Comparison of ENCODE assay signal across 16 cellular contexts in genomic region chr1:202329891-202330290, GRCh38. TPM values are rescaled to one million over a fixed set of nuclear protein-coding genes. Genes with fewer than 3 reads are reported as not detected.
DNase-seq lines count a peak whose midpoint lies in the region; ATAC-seq and TF ChIP-seq lines count a peak whose summit lies in the region.
"Had no signal": no experiment of that assay in that cellular context is flagged by ENCODE, and none has a peak within 500 bp of the region (broad histone marks: within the 10 kb centered on the region; RNA-seq: fewer than 3 reads in every experiment).

No MANE protein-coding gene starts in this region.

- peaks cover 42% of the 10 kb centered on the region for H3K36me3 Mint-ChIP-seq in MCF 10A (ENCODE audit: insufficient read depth, unreplicated experiment)
- H3K36me3 Mint-ChIP-seq in chondrocyte (ENCODE audit: low read depth): peaks cover 14% of the 10 kb centered on the region
- peaks cover 29% of the 10 kb centered on the region for H3K36me3 Mint-ChIP-seq in neural progenitor cell

- no peak overlapping the region for H4K91ac ChIP-seq in neuronal stem cell (ENCODE audit: low read depth, low read length, poor library complexity)

- no peaks in the 10 kb centered on the region for H3K9me2 ChIP-seq in Loucy (replicated peaks; ENCODE audit: low read depth, low read length)

- no peak overlapping the region for H2AFZ ChIP-seq in Loucy (ENCODE audit: low read length)
- H2AFZ ChIP-seq in neural progenitor cell (replicated peaks): no peak overlapping the region
- no peak overlapping the region for H2AFZ ChIP-seq in neuronal stem cell (ENCODE audit: low read length)

- H3K9me3 ChIP-seq in breast epithelium: no peaks in the 10 kb centered on the region
- no peaks in the 10 kb centered on the region for H3K9me3 ChIP-seq in Loucy (ENCODE audit: insufficient read depth, low read depth, low read length)
- no peaks in the 10 kb centered on the region for H3K9me3 ChIP-seq in neural progenitor cell (ENCODE audit: low read depth)
- no peaks in the 10 kb centered on the region for H3K9me3 ChIP-seq in neuronal stem cell (replicated peaks in 1 of 2; ENCODE audit: control insufficient read depth in 2 of 2, insufficient read depth in 1 of 2, low read depth in 1 of 2, low read length in 2 of 2)
- H3K9me3 ChIP-seq: Caco-2 had no signal

- H3K14ac ChIP-seq in neuronal stem cell (ENCODE audit: low read length): no peak overlapping the region

- H3K27me3 ChIP-seq in breast epithelium: no peaks in the 10 kb centered on the region
- H3K27me3 ChIP-seq in Loucy (ENCODE audit: insufficient read depth, low read length, poor library complexity, severe bottlenecking): no peaks in the 10 kb centered on the region
- no peaks in the 10 kb centered on the region for H3K27me3 ChIP-seq in neural progenitor cell
- H3K27me3 ChIP-seq in neuronal stem cell (ENCODE audit: control insufficient read depth in 3 of 3, insufficient read depth in 3 of 3, low read depth in 1 of 3, low read length in 3 of 3): no peaks in the 10 kb centered on the region

- H3K79me2 ChIP-seq in Loucy (ENCODE audit: insufficient read depth, low read length) (no peaks in the 10 kb centered on the region), neural progenitor cell (ENCODE audit: low read depth) (no peaks in the 10 kb centered on the region)

- H3K4me3 ChIP-seq in breast epithelium: no peak overlapping the region
- H3K4me3 ChIP-seq in Loucy (ENCODE audit: low read length, poor library complexity, severe bottlenecking): no peak overlapping the region
- H3K4me3 ChIP-seq in neural progenitor cell: no peak overlapping the region
- no peak overlapping the region for H3K4me3 ChIP-seq in neuronal stem cell (ENCODE audit: low read length in 2 of 2)
- H3K4me3 ChIP-seq: lung had no signal

- H3K9me3 Mint-ChIP-seq in MCF 10A (ENCODE audit: unreplicated experiment) (no peaks in the 10 kb centered on the region), chondrocyte (ENCODE audit: low read depth) (no peaks in the 10 kb centered on the region), neural progenitor cell (no peaks in the 10 kb centered on the region)
- H3K9me3 Mint-ChIP-seq: activated naive CD4-positive, alpha-beta T cell treated with anti-CD3 and anti-CD28 coated beads, Interleukin-2, amount 50 U/mL, for 72 hours; nephron had no signal

- CTCF ChIA-PET in MCF 10A (lab: Yijun Ruan, JAX): interaction anchor here (1.0 to 25.4 kb wide), 6 partner anchors 12 to 137 kb away, joined by 3 to 954 read pairs (median 9); partner anchors contain the start of genes LGR6 and UBE2T

- no peak overlapping the region for H2BK12ac ChIP-seq in neuronal stem cell (ENCODE audit: low read length)

- DNase-seq in MCF 10A (ENCODE audit: unreplicated experiment) (no peak), breast epithelium (ENCODE audit: low spot score in 2 of 2) (no peak), chondrocyte (ENCODE audit: low spot score) (no peak), neural progenitor cell (ENCODE audit: low spot score) (no peak), neuronal stem cell (ENCODE audit: low spot score) (no peak)
- DNase-seq: Caco-2; effector CD4-positive, alpha-beta T cell; NCI-H187 treated with DMSO at 0.1 percent for 48 hours; substantia nigra had no signal

- H3K27me3 Mint-ChIP-seq in MCF 10A (ENCODE audit: insufficient read depth, unreplicated experiment) (no peaks in the 10 kb centered on the region), chondrocyte (ENCODE audit: low read depth) (no peaks in the 10 kb centered on the region), neural progenitor cell (ENCODE audit: insufficient read depth, low read depth) (no peaks in the 10 kb centered on the region)

- H3K79me1 ChIP-seq in neuronal stem cell (ENCODE audit: low read depth, low read length): no peaks in the 10 kb centered on the region

- H2BK120ac ChIP-seq in neuronal stem cell (ENCODE audit: low read depth, low read length): no peak overlapping the region

- H3K18ac ChIP-seq in neuronal stem cell (ENCODE audit: low read length): no peak overlapping the region

- TF ChIP-seq CTCF in MCF 10A (IDR thresholded peaks at IDR 0.05; ENCODE audit: unreplicated experiment): peak; percentile 17
- no peak for TF ChIP-seq CTCF in breast epithelium (IDR thresholded peaks at IDR 0.05)
- peak; percentile 18 for TF ChIP-seq CTCF in Loucy (conservative IDR thresholded peaks at IDR 0.05; ENCODE audit: low read length)
- TF ChIP-seq CTCF in chondrocyte (IDR thresholded peaks at IDR 0.05): peak; percentile 15
- peak; percentile 26 for TF ChIP-seq CTCF in neural progenitor cell (IDR thresholded peaks at IDR 0.05)

- POLR2A ChIA-PET in MCF 10A (lab: Yijun Ruan, JAX): interaction anchor here (0.7 to 3.6 kb wide), 3 partner anchors 12 to 20 kb away, joined by 3 to 16 read pairs (median 3); partner anchors contain the start of gene UBE2T

- intact Hi-C loops in MCF 10A (cut with micrococcal nuclease) (no loop called here), breast epithelium (cut with DNase I; ENCODE audit: low total_unique reads) (no loop called here)

- H3K9ac ChIP-seq in Loucy (ENCODE audit: low read depth, low read length, poor library complexity, severe bottlenecking): no peak overlapping the region
- no peak overlapping the region for H3K9ac ChIP-seq in neural progenitor cell
- H3K9ac ChIP-seq in neuronal stem cell (ENCODE audit: low read depth, low read length, poor library complexity): no peak overlapping the region

- no peak for ATAC-seq in HG03196 (IDR thresholded peaks at IDR 0.05; ENCODE audit: unreplicated experiment)
- no peak for ATAC-seq in GM18909 (IDR thresholded peaks at IDR 0.05; ENCODE audit: poor library complexity, unreplicated experiment)

- H3K23ac ChIP-seq in neuronal stem cell (ENCODE audit: low read depth, low read length, poor library complexity): no peak overlapping the region

- H4K20me1 ChIP-seq in Loucy (ENCODE audit: insufficient read depth, low read length, poor library complexity, severe bottlenecking): no peaks in the 10 kb centered on the region
- H4K20me1 ChIP-seq in neural progenitor cell (ENCODE audit: low read depth): no peaks in the 10 kb centered on the region

- no peaks in the 10 kb centered on the region for H3K4me1 Mint-ChIP-seq in MCF 10A (ENCODE audit: insufficient read depth, unreplicated experiment)
- no peaks in the 10 kb centered on the region for H3K4me1 Mint-ChIP-seq in chondrocyte (ENCODE audit: low read depth)
- no peaks in the 10 kb centered on the region for H3K4me1 Mint-ChIP-seq in neural progenitor cell
- H3K4me1 Mint-ChIP-seq: nephron had no signal

- no peak overlapping the region for H3K4me3 Mint-ChIP-seq in MCF 10A (ENCODE audit: unreplicated experiment)
- H3K4me3 Mint-ChIP-seq in chondrocyte (ENCODE audit: unreplicated experiment): no peak overlapping the region
- no peak overlapping the region for H3K4me3 Mint-ChIP-seq in neural progenitor cell
- H3K4me3 Mint-ChIP-seq: nephron had no signal

- H2BK15ac ChIP-seq in neuronal stem cell (ENCODE audit: low read length): no peak overlapping the region

- H3K4ac ChIP-seq in neuronal stem cell (ENCODE audit: low read length): no peak overlapping the region

- H3K27ac ChIP-seq in breast epithelium (no peak overlapping the region), neural progenitor cell (no peak overlapping the region), neuronal stem cell (replicated peaks; ENCODE audit: low read length) (no peak overlapping the region)
- H3K27ac ChIP-seq: HL-60 had no signal

- H4K8ac ChIP-seq in neuronal stem cell (ENCODE audit: low read depth, low read length): no peak overlapping the region

- H3K36me3 ChIP-seq in breast epithelium (no peaks in the 10 kb centered on the region), Loucy (ENCODE audit: insufficient read depth, low read length) (peaks cover 51% of the 10 kb centered on the region), neural progenitor cell (peaks cover 11% of the 10 kb centered on the region), neuronal stem cell (replicated peaks in 1 of 2; ENCODE audit: control insufficient read depth in 2 of 2, insufficient read depth in 2 of 2, low read length in 2 of 2) (peaks cover 30 to 58% of the 10 kb centered on the region in 2 donors)

- H3K27ac Mint-ChIP-seq in MCF 10A (ENCODE audit: low read depth, unreplicated experiment): no peak overlapping the region
- no peak overlapping the region for H3K27ac Mint-ChIP-seq in chondrocyte (ENCODE audit: unreplicated experiment)
- no peak overlapping the region for H3K27ac Mint-ChIP-seq in neural progenitor cell
- H3K27ac Mint-ChIP-seq: activated naive CD4-positive, alpha-beta T cell treated with anti-CD3 and anti-CD28 coated beads, Interleukin-2, amount 50 U/mL, for 72 hours; nephron had no signal

- TF ChIP-seq POLR2A in breast epithelium (IDR thresholded peaks at IDR 0.05): no peak

- H3F3A ChIP-seq in Loucy (ENCODE audit: low read depth) (no peaks in the 10 kb centered on the region), neural progenitor cell (ENCODE audit: low read depth) (peaks cover 7% of the 10 kb centered on the region)

- no peak overlapping the region for H2AK5ac ChIP-seq in neuronal stem cell (ENCODE audit: low read depth, low read length)

- H2BK5ac ChIP-seq in neuronal stem cell (ENCODE audit: low read length): no peak overlapping the region

- no peak overlapping the region for H3K4me2 ChIP-seq in Loucy (ENCODE audit: low read depth, low read length, poor library complexity, severe bottlenecking)
- no peak overlapping the region for H3K4me2 ChIP-seq in neural progenitor cell
- no peak overlapping the region for H3K4me2 ChIP-seq in neuronal stem cell (ENCODE audit: insufficient read depth, low read length, poor library complexity, severe bottlenecking)

- H3K4me1 ChIP-seq in breast epithelium (no peaks in the 10 kb centered on the region), Loucy (ENCODE audit: insufficient read depth, low read length, poor library complexity, severe bottlenecking) (no peaks in the 10 kb centered on the region), neural progenitor cell (peaks cover 1% of the 10 kb centered on the region), neuronal stem cell (ENCODE audit: control insufficient read depth in 2 of 2, insufficient read depth in 1 of 2, low read depth in 1 of 2, low read length in 2 of 2) (no peaks in the 10 kb centered on the region)
- H3K4me1 ChIP-seq: Caco-2 had no signal

- no TSS peak for BruUV-seq in MCF 10A (replicated peaks; lab: Mats Ljungman, UMichigan)

RNA-seq across cellular contexts. Expression of gene UBE2T, which starts 11.8 kb away (rescaled TPM):
- total RNA-seq in MCF 10A (2022) (29.1 and 31.9 TPM in 2 replicates), breast epithelium (1 to 10 TPM; 1.4 to 6.0 (median 2.6) TPM), chondrocyte (8.7 to 13.0 TPM (median 8.9 TPM) in 3 replicates), neural progenitor cell (ENCODE audit: low replicate concordance) (71.5 and 88.1 TPM in 2 replicates)
- 143 TPM for polyA plus RNA-seq in neuronal stem cell (2013, experiment 1 of 2)
- polyA plus RNA-seq in neuronal stem cell (2013, experiment 2 of 2): 138 TPM

RNA-seq across cellular contexts. Expression of gene PPP1R12B, which starts 18.6 kb away (rescaled TPM):
- 31.1 and 33.8 TPM in 2 replicates for total RNA-seq in MCF 10A (2022)
- total RNA-seq in breast epithelium: 100 to 1,000 TPM in 1 of 3 donors, 10 to 100 TPM in 2; 76.4 to 123 (median 90.7) TPM
- total RNA-seq in chondrocyte: 18.0 to 22.7 TPM (median 18.2 TPM) in 3 replicates
- total RNA-seq in neural progenitor cell (ENCODE audit: low replicate concordance): 17.5 and 21.8 TPM in 2 replicates
- polyA plus RNA-seq in neuronal stem cell (2013, experiment 1 of 2): 6.6 TPM
- polyA plus RNA-seq in neuronal stem cell (2013, experiment 2 of 2): 7.8 TPM

Comparison
In these comparisons a context has a peak if more than half of its experiments do, and no peak if none do; other contexts are left out.
1. CTCF ChIP-seq: peak in MCF 10A (single experiment), Loucy (single experiment), chondrocyte (single experiment) and neural progenitor cell (single experiment); none in breast epithelium (0 of 3).